In the genomic region with DNA sequence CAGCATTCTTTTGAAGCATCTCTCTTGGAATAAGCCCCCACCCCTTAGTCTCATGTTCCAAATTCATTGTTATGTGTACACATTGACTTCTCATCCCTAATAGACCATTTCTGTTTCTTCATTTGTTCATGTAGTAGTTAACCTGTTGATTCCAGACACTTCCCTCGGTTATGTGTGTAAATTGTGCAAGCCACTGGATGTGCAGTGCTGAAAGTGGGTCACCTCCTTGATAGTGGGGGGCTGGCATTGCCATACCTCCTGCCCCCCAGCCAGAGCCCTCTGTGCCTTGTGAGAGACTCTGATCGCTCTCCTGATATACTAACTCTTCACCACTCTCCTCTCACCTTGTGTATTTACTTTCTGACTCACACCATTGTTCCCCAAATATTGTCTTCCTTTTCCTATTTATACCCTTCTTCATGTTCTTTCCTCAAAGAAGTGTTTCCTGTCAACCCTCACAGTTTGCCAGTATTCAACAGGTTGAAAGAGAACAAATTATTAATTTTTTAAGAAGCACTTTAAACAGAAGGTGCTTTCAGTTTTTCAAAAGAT, we compare ENCODE assay signal across 22 cellular contexts. TPM values are rescaled to one million over a fixed set of nuclear protein-coding genes. Genes with fewer than 3 reads are reported as not detected.
DNase-seq lines count a peak whose midpoint lies in the region; ATAC-seq and TF ChIP-seq lines count a peak whose summit lies in the region.
"Had no signal": no experiment of that assay in that cellular context is flagged by ENCODE, and none has a peak within 500 bp of the region (broad histone marks: within the 10 kb centered on the region; RNA-seq: fewer than 3 reads in every experiment).

No MANE protein-coding gene starts in this region.

- H3K4me3 ChIP-seq in DOHH2 (ENCODE audit: low read length) (no peak overlapping the region), endodermal cell (ENCODE audit: low read length) (peak overlapping the region; percentile 41), neural progenitor cell (no peak overlapping the region)
- H3K4me3 ChIP-seq: heart left ventricle, right lobe of liver, thoracic aorta had no signal

- H3K4me1 ChIP-seq in DOHH2 (ENCODE audit: control insufficient read depth, low read length) (peaks cover 13% of the 10 kb centered on the region), endodermal cell (ENCODE audit: control insufficient read depth, insufficient read depth, low read length) (peaks cover 3% of the 10 kb centered on the region), neural progenitor cell (no peaks in the 10 kb centered on the region)

- no peaks in the 10 kb centered on the region for H3K9me3 ChIP-seq in DOHH2 (ENCODE audit: control insufficient read depth, insufficient read depth, low read length)
- no peaks in the 10 kb centered on the region for H3K9me3 ChIP-seq in endodermal cell (ENCODE audit: control insufficient read depth, low read length)
- H3K9me3 ChIP-seq in neural progenitor cell (ENCODE audit: low read depth), result no peaks in the 10 kb centered on the region
- H3K9me3 ChIP-seq: heart left ventricle, right lobe of liver, thoracic aorta had no signal

- no peak overlapping the region for H3K27ac ChIP-seq in DOHH2 (ENCODE audit: low read depth, low read length)
- no peak overlapping the region for H3K27ac ChIP-seq in endodermal cell (ENCODE audit: low read depth, low read length)
- H3K27ac ChIP-seq in neural progenitor cell, result no peak overlapping the region
- H3K27ac ChIP-seq: heart left ventricle, thoracic aorta had no signal

- 81 to 85% methylated on average over 2 of the region's 2 CpGs for WGBS in endodermal cell (ENCODE audit: insufficient coverage in 1 of 2, insufficient read length in 1 of 2), 2 experiments

- no peak for ATAC-seq in HG02981 (IDR thresholded peaks at IDR 0.05; ENCODE audit: unreplicated experiment)
- no peak for ATAC-seq in GM18861 (IDR thresholded peaks at IDR 0.05; ENCODE audit: unreplicated experiment)
- ATAC-seq: heart left ventricle, left lobe of liver had no signal

- H4K20me1 ChIP-seq in DOHH2 (ENCODE audit: control insufficient read depth, insufficient read depth, low read depth, low read length) (no peaks in the 10 kb centered on the region), neural progenitor cell (ENCODE audit: low read depth) (peaks cover 11% of the 10 kb centered on the region)

- no peaks in the 10 kb centered on the region for H3K27me3 ChIP-seq in DOHH2 (ENCODE audit: control insufficient read depth, low read length)
- H3K27me3 ChIP-seq in endodermal cell (ENCODE audit: control insufficient read depth, insufficient read depth, low read length, poor library complexity, severe bottlenecking), result no peaks in the 10 kb centered on the region
- no peaks in the 10 kb centered on the region for H3K27me3 ChIP-seq in neural progenitor cell
- H3K27me3 ChIP-seq: heart left ventricle, right lobe of liver had no signal

- H3K27ac Mint-ChIP-seq in endodermal cell (peak overlapping the region; percentile 11), neural progenitor cell (no peak overlapping the region)
- H3K27ac Mint-ChIP-seq: activated naive CD8-positive, alpha-beta T cell had no signal

- H3F3A ChIP-seq in DOHH2 (ENCODE audit: control insufficient read depth, insufficient read depth) (no peaks in the 10 kb centered on the region), neural progenitor cell (ENCODE audit: low read depth) (no peaks in the 10 kb centered on the region)

- TF ChIP-seq CTCF in DOHH2 (IDR thresholded peaks at IDR 0.05; ENCODE audit: low read depth, low read length, poor library complexity, severe bottlenecking) (no peak), endodermal cell (conservative IDR thresholded peaks at IDR 0.05) (no peak), neural progenitor cell (IDR thresholded peaks at IDR 0.05) (no peak)

- H3K27me3 Mint-ChIP-seq in endodermal cell (ENCODE audit: insufficient read depth) (no peaks in the 10 kb centered on the region), neural progenitor cell (ENCODE audit: insufficient read depth, low read depth) (no peaks in the 10 kb centered on the region)
- H3K27me3 Mint-ChIP-seq: activated naive CD8-positive, alpha-beta T cell; CD8-positive, alpha-beta memory T cell had no signal

- DNase-seq in NCI-H69 (lab: John Stamatoyannopoulos, UW) (peak; percentile 45), endodermal cell (no peak), neural progenitor cell (ENCODE audit: low spot score) (no peak)
- no peak for DNase-seq in stimulated activated CD4-positive, alpha-beta T cell treated with anti-CD3 and anti-CD28 coated beads, Interleukin-15, amount 100 ng/mL, for 24 hours
- DNase-seq: activated CD4-positive, alpha-beta T cell treated with anti-CD3 and anti-CD28 coated beads for 1 hour; activated T-cell treated with anti-CD3 and anti-CD28 coated beads, Interleukin-2, amount 50 U/mL, for 48 hours; CD8-positive, alpha-beta memory T cell; DMS79 treated with DMSO at 0.1 percent for 48 hours; H9; heart left ventricle; NCI-H1417; NCI-H526 treated with DMSO at 0.1 percent for 48 hours; nucleus accumbens; right lobe of liver; Right ventricle myocardium superior; SW 1271 had no signal

- H3K36me3 Mint-ChIP-seq in endodermal cell (ENCODE audit: low read depth) (no peaks in the 10 kb centered on the region), neural progenitor cell (peaks cover 6% of the 10 kb centered on the region)
- H3K36me3 Mint-ChIP-seq: activated naive CD8-positive, alpha-beta T cell had no signal

- H3K9me2 ChIP-seq in DOHH2 (replicated peaks; ENCODE audit: control insufficient read depth, low read length), result no peaks in the 10 kb centered on the region

- H3K4me1 Mint-ChIP-seq in endodermal cell, result peaks cover 10% of the 10 kb centered on the region
- H3K4me1 Mint-ChIP-seq in neural progenitor cell, result peaks cover 4% of the 10 kb centered on the region

- peaks cover 52% of the 10 kb centered on the region for H3K79me2 ChIP-seq in DOHH2 (ENCODE audit: control insufficient read depth, low read length)
- H3K79me2 ChIP-seq in neural progenitor cell (ENCODE audit: low read depth), result peaks cover 71% of the 10 kb centered on the region

- no peak overlapping the region for H3K9ac ChIP-seq in endodermal cell (ENCODE audit: extremely low read depth, low read length, poor library complexity, severe bottlenecking)
- H3K9ac ChIP-seq in neural progenitor cell, result no peak overlapping the region

- H3K4me2 ChIP-seq in DOHH2 (ENCODE audit: low read length) (0 out of 2 replicates have a peak overlapping the region, but pooled peaks have one; percentile 1), neural progenitor cell (no peak overlapping the region)

- H3K4me3 Mint-ChIP-seq in endodermal cell (no peak overlapping the region), neural progenitor cell (peak overlapping the region; percentile 36)
- H3K4me3 Mint-ChIP-seq: activated naive CD8-positive, alpha-beta T cell; CD8-positive, alpha-beta memory T cell; H9 had no signal

- H3K9me3 Mint-ChIP-seq in endodermal cell (no peaks in the 10 kb centered on the region), neural progenitor cell (peaks cover 4% of the 10 kb centered on the region)
- H3K9me3 Mint-ChIP-seq: CD8-positive, alpha-beta memory T cell; H9 had no signal

- H3K36me3 ChIP-seq in DOHH2 (ENCODE audit: control insufficient read depth, low read length), result no peaks in the 10 kb centered on the region
- H3K36me3 ChIP-seq in endodermal cell (ENCODE audit: control insufficient read depth, insufficient read depth, low read length), result no peaks in the 10 kb centered on the region
- H3K36me3 ChIP-seq in neural progenitor cell, result no peaks in the 10 kb centered on the region
- H3K36me3 ChIP-seq: heart left ventricle, right lobe of liver, thoracic aorta had no signal

- H2AFZ ChIP-seq in neural progenitor cell (replicated peaks), result no peak overlapping the region

RNA-seq across cellular contexts. Expression of a gene that starts 59.0 kb away (rescaled TPM):
- total RNA-seq in endodermal cell, result 10 to 100 TPM; 33.6 to 35.1 TPM
- 12.0 TPM for polyA plus RNA-seq in endodermal cell (2013, experiment 1 of 2)
- 12.1 TPM for polyA plus RNA-seq in endodermal cell (2013, experiment 2 of 2)
- total RNA-seq in neural progenitor cell (ENCODE audit: low replicate concordance), result 21.6 and 23.3 TPM in 2 replicates
